In genomic region chr4:161188578-161188977, GRCh38 we compare ENCODE assay signal across 30 cellular contexts.
"Had no signal": no experiment of that assay in that cellular context is flagged by ENCODE, and none has a peak within 500 bp of the region (broad histone marks: within the 10 kb centered on the region; RNA-seq: fewer than 3 reads in every experiment).

No MANE protein-coding gene starts in this region.

- H3K4me1 ChIP-seq: ascending aorta, gastrocnemius medialis, left lung, lower lobe of right lung, parathyroid adenoma, psoas muscle, sigmoid colon, uterus had no signal

- H3K27me3 ChIP-seq: ascending aorta, cardiac muscle cell, dorsolateral prefrontal cortex, gastrocnemius medialis, left lung, sigmoid colon, uterus had no signal

- H3K4me3 ChIP-seq: ascending aorta, cardiac muscle cell, coronary artery, dorsolateral prefrontal cortex, gastrocnemius medialis, left lung, lower lobe of right lung, psoas muscle, sigmoid colon, uterus had no signal

- H3K9ac ChIP-seq: parathyroid adenoma had no signal

- DNase-seq: activated CD4-positive, alpha-beta memory T cell treated with anti-CD3 and anti-CD28 coated beads, Interleukin-2, amount 10 ng/mL, durations not matched to agents 7 days and 5 days; activated CD4-positive, alpha-beta T cell treated with anti-CD3 and anti-CD28 coated beads for 1 hour; activated CD4-positive, alpha-beta T cell treated with anti-CD3 and anti-CD28 coated beads, Interleukin-2, amount 10 ng/mL, durations not matched to agents 7 days and 5 days; activated CD8-positive, alpha-beta memory T cell treated with anti-CD3 and anti-CD28 coated beads, Interleukin-2, amount 50 U/mL, for 48 hours; activated gamma-delta T cell; activated naive CD4-positive, alpha-beta T cell treated with anti-CD3 and anti-CD28 coated beads, Interleukin-2, amount 10 ng/mL, durations not matched to agents 7 days and 5 days; activated naive CD8-positive, alpha-beta T cell treated with anti-CD3 and anti-CD28 coated beads, Interleukin-2, amount 10 ng/mL, durations not matched to agents 7 days and 5 days; activated T-cell treated with anti-CD3 and anti-CD28 coated beads, Interleukin-2, amount 50 U/mL, for 24 hours; cerebellar nuclear complex; effector memory CD8-positive, alpha-beta T cell; erythroblast; gastrocnemius medialis; glutamatergic neuron; left lung; lower lobe of right lung; mesenchymal stem cell; naive thymus-derived CD8-positive, alpha-beta T cell; occipital lobe; psoas muscle; sigmoid colon; small intestine; stimulated activated CD4-positive, alpha-beta T cell treated with anti-CD3 and anti-CD28 coated beads, Interleukin-4, amount 100 ng/mL, for 24 hours; stimulated activated naive CD8-positive, alpha-beta T cell treated with anti-CD3 and anti-CD28 coated beads, Interleukin-15, amount 100 ng/mL, for 72 hours; uterus had no signal

- ATAC-seq: effector memory CD8-positive, alpha-beta T cell; gastrocnemius medialis; left lung; lower lobe of right lung; naive thymus-derived CD8-positive, alpha-beta T cell; psoas muscle; stimulated activated effector memory CD8-positive, alpha-beta T cell treated with anti-CD3 and anti-CD28 coated beads, Interleukin-12 subunit alpha, Interleukin-12 subunit beta, amount 100 ng/mL, for 72 hours; stimulated activated naive CD8-positive, alpha-beta T cell treated with anti-CD3 and anti-CD28 coated beads, Interleukin-15, amount 100 ng/mL, for 72 hours had no signal

- H3K27ac ChIP-seq: ascending aorta, cardiac muscle cell, coronary artery, dorsolateral prefrontal cortex, gastrocnemius medialis, left lung, lower lobe of right lung, parathyroid adenoma, psoas muscle, sigmoid colon, uterus had no signal

- H3K36me3 ChIP-seq: ascending aorta, cardiac muscle cell, gastrocnemius medialis, left lung, lower lobe of right lung, sigmoid colon, uterus had no signal

- H3K9me3 ChIP-seq: ascending aorta, gastrocnemius medialis, left lung, lower lobe of right lung, psoas muscle, uterus had no signal
